ENCODE assay signal across 1 cellular context in the genomic region with DNA sequence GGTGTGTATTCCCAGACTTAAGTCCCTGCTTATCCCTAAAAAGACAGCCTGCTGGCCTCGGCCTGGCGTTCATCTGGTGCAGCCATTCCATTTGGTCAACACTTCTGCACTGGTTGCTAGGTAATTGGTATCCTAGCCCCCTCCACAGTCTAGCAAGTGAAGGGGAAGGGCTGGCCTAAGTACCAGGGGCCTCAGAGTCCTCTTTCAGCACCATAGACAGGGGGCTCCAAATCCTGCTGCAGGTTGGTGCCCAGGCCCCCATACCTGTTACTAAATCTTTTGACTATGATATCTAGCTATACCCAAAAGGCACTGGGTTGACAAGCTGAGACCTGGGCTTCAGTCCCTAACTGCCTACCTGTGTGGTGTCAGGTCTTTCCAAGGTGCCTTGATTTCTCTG.
TF ChIP-seq lines count a peak whose summit lies in the region.

No MANE protein-coding gene starts in this region.

TF ChIP-seq in A549, 52 proteins besides CTCF, POLR2A, EP300 and RAD21:
- TF ChIP-seq HOXB5 (CRISPR knock-in tag; IDR thresholded peaks at IDR 0.05) (no peak), JUN (IDR thresholded peaks at IDR 0.05) (0 out of 5 replicates have a peak, but pooled peaks of 1 of the 2 experiments have one; percentile 29), CBX8 (IDR thresholded peaks at IDR 0.05) (no peak), REST (IDR thresholded peaks at IDR 0.05) (peak; percentile 66; the same call in 1 of the 2 replicates), FOXS1 (CRISPR knock-in tag; IDR thresholded peaks at IDR 0.05) (no peak), RFX5 (IDR thresholded peaks at IDR 0.05) (no peak)
